Comparison of ENCODE assay signal across 1 cellular context in the genomic region with DNA sequence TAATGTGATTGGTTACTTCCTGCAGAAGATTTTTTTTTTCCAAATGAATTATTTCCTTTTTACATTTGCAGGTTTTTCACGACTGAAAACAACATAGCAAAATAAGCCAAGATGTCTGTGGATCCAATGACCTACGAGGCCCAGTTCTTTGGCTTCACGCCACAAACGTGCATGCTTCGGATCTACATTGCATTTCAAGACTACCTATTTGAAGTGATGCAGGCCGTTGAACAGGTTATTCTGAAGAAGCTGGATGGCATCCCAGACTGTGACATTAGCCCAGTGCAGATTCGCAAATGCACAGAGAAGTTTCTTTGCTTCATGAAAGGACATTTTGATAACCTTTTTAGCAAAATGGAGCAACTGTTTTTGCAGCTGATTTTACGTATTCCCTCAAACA.
TF ChIP-seq lines count a peak whose summit lies in the region.

No MANE protein-coding gene starts in this region.

TF ChIP-seq in HepG2, 621 proteins besides CTCF, POLR2A, EP300 and RAD21:
- TF ChIP-seq ZNF230 (CRISPR knock-in tag; IDR thresholded peaks at IDR 0.05): no peak
- TF ChIP-seq RBFOX2 (IDR thresholded peaks at IDR 0.05; ENCODE audit: low read depth, low read length): 0 out of 2 replicates have a peak, but pooled peaks have one; percentile 13
